17 cellular contexts compared by ENCODE assay signal in the genomic region with DNA sequence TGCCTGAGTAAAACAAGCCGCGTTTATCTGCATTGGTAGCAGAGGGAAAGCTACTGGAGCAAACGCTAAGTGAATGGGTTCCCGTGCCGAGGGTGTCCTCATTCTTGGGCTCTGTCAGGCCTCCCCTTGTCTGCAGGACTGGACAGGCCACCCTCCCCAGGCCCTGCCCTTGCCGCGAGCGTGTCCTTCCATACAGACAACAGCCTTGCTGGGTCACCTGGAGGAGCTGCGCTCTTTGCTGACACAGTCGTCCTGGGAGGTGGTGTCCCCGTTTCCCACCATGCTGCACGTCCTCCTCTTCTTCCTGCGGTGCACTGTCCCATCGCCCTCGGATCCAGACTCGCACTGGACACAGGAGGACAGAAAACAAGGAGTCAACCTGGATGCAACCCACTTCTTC.
"Had no signal": no experiment of that assay in that cellular context is flagged by ENCODE, and none has a peak within 500 bp of the region (broad histone marks: within the 10 kb centered on the region; RNA-seq: fewer than 3 reads in every experiment).

No MANE protein-coding gene starts in this region.

- H3K27me3 Mint-ChIP-seq: activated naive CD8-positive, alpha-beta T cell treated with anti-CD3 and anti-CD28 coated beads, Interleukin-2, amount 10 ng/mL, durations not matched to agents 7 days and 5 days; dendritic cell treated with granulocyte-macrophage colony-stimulating factor and Interleukin-4, amounts not matched to agents 40 ng/mL and 50 ng/mL, for 4 days; effector memory CD8-positive, alpha-beta T cell; stimulated activated naive B cell treated with anti-CD40 and anti-IgM and Interleukin-4, amounts not matched to agents 10 μg/mL and 1 μg/mL and 100 μg/mL, for 72 hours; T-cell had no signal

- ATAC-seq: effector memory CD8-positive, alpha-beta T cell; foreskin keratinocyte; stimulated activated naive B cell treated with anti-CD40 and anti-IgM and Interleukin-4, amounts not matched to agents 10 μg/mL and 1 μg/mL and 100 μg/mL, for 72 hours; T-cell had no signal

- DNase-seq: activated CD4-positive, alpha-beta T cell treated with anti-CD3 and anti-CD28 coated beads for 1 hour; activated CD4-positive, alpha-beta T cell treated with anti-CD3 and anti-CD28 coated beads, Interleukin-2, amount 50 U/mL, for 48 hours; activated gamma-delta T cell treated with Interleukin-2 at 50 U/mL for 16 hours; activated naive CD8-positive, alpha-beta T cell treated with anti-CD3 and anti-CD28 coated beads, Interleukin-2, amount 10 ng/mL, durations not matched to agents 7 days and 5 days; activated T-cell treated with anti-CD3 and anti-CD28 coated beads, Interleukin-2, amount 50 U/mL, for 48 hours; brain microvascular endothelial cell; effector memory CD8-positive, alpha-beta T cell; foreskin keratinocyte; glutamatergic neuron; hypothalamus; SK-N-SH; stimulated activated CD4-positive, alpha-beta T cell treated with anti-CD3 and anti-CD28 coated beads, Interleukin-15, amount 100 ng/mL, for 24 hours; stimulated activated CD4-positive, alpha-beta T cell treated with anti-CD3 and anti-CD28 coated beads, Interleukin-4, amount 100 ng/mL, for 1 hour; stimulated activated naive B cell treated with anti-CD40 and anti-IgM and Interleukin-4, amounts not matched to agents 10 μg/mL and 1 μg/mL and 100 μg/mL, for 72 hours; T-cell; tibial artery had no signal

- H3K4me3 Mint-ChIP-seq: activated naive CD8-positive, alpha-beta T cell treated with anti-CD3 and anti-CD28 coated beads, Interleukin-2, amount 10 ng/mL, durations not matched to agents 7 days and 5 days; dendritic cell treated with granulocyte-macrophage colony-stimulating factor and Interleukin-4, amounts not matched to agents 40 ng/mL and 50 ng/mL, for 4 days; effector memory CD8-positive, alpha-beta T cell; stimulated activated naive B cell treated with anti-CD40 and anti-IgM and Interleukin-4, amounts not matched to agents 10 μg/mL and 1 μg/mL and 100 μg/mL, for 72 hours; T-cell had no signal

- H3K27ac ChIP-seq: brain microvascular endothelial cell, foreskin keratinocyte, tibial artery had no signal

- H3K4me1 ChIP-seq: foreskin keratinocyte had no signal

- H3K4me2 ChIP-seq: SK-N-SH had no signal

- H3K9me3 Mint-ChIP-seq: activated naive CD8-positive, alpha-beta T cell treated with anti-CD3 and anti-CD28 coated beads, Interleukin-2, amount 10 ng/mL, durations not matched to agents 7 days and 5 days; dendritic cell treated with granulocyte-macrophage colony-stimulating factor and Interleukin-4, amounts not matched to agents 40 ng/mL and 50 ng/mL, for 4 days; effector memory CD8-positive, alpha-beta T cell; stimulated activated naive B cell treated with anti-CD40 and anti-IgM and Interleukin-4, amounts not matched to agents 10 μg/mL and 1 μg/mL and 100 μg/mL, for 72 hours; T-cell had no signal

- H3K27me3 ChIP-seq: brain microvascular endothelial cell, foreskin keratinocyte, tibial artery had no signal

- H3K4me3 ChIP-seq: tibial artery had no signal

- H3K9me3 ChIP-seq: SK-N-SH, tibial artery had no signal

- H3K27ac Mint-ChIP-seq: activated naive CD8-positive, alpha-beta T cell treated with anti-CD3 and anti-CD28 coated beads, Interleukin-2, amount 10 ng/mL, durations not matched to agents 7 days and 5 days; dendritic cell treated with granulocyte-macrophage colony-stimulating factor and Interleukin-4, amounts not matched to agents 40 ng/mL and 50 ng/mL, for 4 days; stimulated activated naive B cell treated with anti-CD40 and anti-IgM and Interleukin-4, amounts not matched to agents 10 μg/mL and 1 μg/mL and 100 μg/mL, for 72 hours had no signal
